In genomic region chr3:172007065-172007370, GRCh38 we compare ENCODE assay signal across 17 cellular contexts. TPM values are rescaled to one million over a fixed set of nuclear protein-coding genes. Genes with fewer than 3 reads are reported as not detected.
DNase-seq lines count a peak whose midpoint lies in the region; ATAC-seq, FAIRE-seq and TF ChIP-seq lines count a peak whose summit lies in the region.
"Had no signal": no experiment of that assay in that cellular context is flagged by ENCODE, and none has a peak within 500 bp of the region (broad histone marks: within the 10 kb centered on the region; RNA-seq: fewer than 3 reads in every experiment).

No MANE protein-coding gene starts in this region.

- H3K4me3 Mint-ChIP-seq in activated CD4-positive, alpha-beta T cell treated with anti-CD3 and anti-CD28 coated beads, Interleukin-2, amount 10 ng/mL, durations not matched to agents 24 days and 14 days, result no peak overlapping the region
- H3K4me3 Mint-ChIP-seq in neural progenitor cell (no peak overlapping the region), nephron progenitor cell (no peak overlapping the region)
- H3K4me3 Mint-ChIP-seq: CD14-positive monocyte; CD4-positive, alpha-beta memory T cell had no signal

- H3K79me2 ChIP-seq in PC-3 (ENCODE audit: low read length) (no peaks in the 10 kb centered on the region), neural progenitor cell (ENCODE audit: low read depth) (no peaks in the 10 kb centered on the region)

- H3K27ac ChIP-seq in PC-3 (ENCODE audit: low read length) (no peak overlapping the region), neural progenitor cell (no peak overlapping the region), subcutaneous abdominal adipose tissue (ENCODE audit: low read depth, low read length) (peak overlapping the region; percentile 69)
- H3K27ac ChIP-seq: 22Rv1, BLaER1 had no signal

- FAIRE-seq in GM12891 (lab: Jason Lieb, UNC), result no peak
- FAIRE-seq: A549 had no signal

- H3K9me3 ChIP-seq in PC-3 (ENCODE audit: low read length) (no peaks in the 10 kb centered on the region), neural progenitor cell (ENCODE audit: low read depth) (no peaks in the 10 kb centered on the region), subcutaneous abdominal adipose tissue (ENCODE audit: control insufficient read depth in 5 of 5, low read length in 5 of 5) (no peaks in the 10 kb centered on the region)
- H3K9me3 ChIP-seq: A549, BLaER1, HAP-1 had no signal

- H3K4me3 ChIP-seq in PC-3 (ENCODE audit: low read length) (no peak overlapping the region), neural progenitor cell (no peak overlapping the region), subcutaneous abdominal adipose tissue (ENCODE audit: low read depth in 1 of 5, low read length in 5 of 5) (peak overlapping the region in 1 of 5 donors; percentile 9)
- H3K4me3 ChIP-seq: A549, BLaER1, HAP-1 had no signal

- no peak overlapping the region for H3K4me2 ChIP-seq in PC-3 (ENCODE audit: low read length)
- H3K4me2 ChIP-seq in neural progenitor cell, result no peak overlapping the region
- H3K4me2 ChIP-seq: A549, BLaER1 had no signal

- H3K27me3 ChIP-seq in PC-3 (ENCODE audit: low read length), result no peaks in the 10 kb centered on the region
- H3K27me3 ChIP-seq in neural progenitor cell, result no peaks in the 10 kb centered on the region
- no peaks in the 10 kb centered on the region for H3K27me3 ChIP-seq in subcutaneous abdominal adipose tissue (ENCODE audit: control insufficient read depth in 5 of 5, insufficient read depth in 4 of 5, low read length in 5 of 5)
- H3K27me3 ChIP-seq: BLaER1 had no signal

- H4K20me1 ChIP-seq in PC-3 (ENCODE audit: low read length) (no peaks in the 10 kb centered on the region), neural progenitor cell (ENCODE audit: low read depth) (no peaks in the 10 kb centered on the region)
- H4K20me1 ChIP-seq: BLaER1 had no signal

- ATAC-seq in PC-3, result no peak
- ATAC-seq: A549 had no signal

- intact Hi-C loops in activated CD4-positive, alpha-beta T cell treated with anti-CD3 and anti-CD28 coated beads, Interleukin-2, amount 10 ng/mL, durations not matched to agents 24 days and 14 days (cut with micrococcal nuclease), result no loop called here
- intact Hi-C loops in PC-3 (cut with micrococcal nuclease), result no loop called here

- POLR2A ChIA-PET in PC-3 (lab: Charles Lee; ENCODE audit: unreplicated experiment), result no interaction called here

- CTCF ChIA-PET in PC-3 (lab: Charles Lee), result no interaction called here

- H3K4me1 Mint-ChIP-seq in activated CD4-positive, alpha-beta T cell treated with anti-CD3 and anti-CD28 coated beads, Interleukin-2, amount 10 ng/mL, durations not matched to agents 24 days and 14 days, result no peaks in the 10 kb centered on the region
- peaks cover 6% of the 10 kb centered on the region for H3K4me1 Mint-ChIP-seq in neural progenitor cell
- H3K4me1 Mint-ChIP-seq in nephron progenitor cell, result peaks cover 10% of the 10 kb centered on the region
- H3K4me1 Mint-ChIP-seq: CD4-positive, alpha-beta memory T cell had no signal

- H3F3A ChIP-seq in PC-3 (ENCODE audit: low read length, unreplicated experiment) (no peaks in the 10 kb centered on the region), neural progenitor cell (ENCODE audit: low read depth) (no peaks in the 10 kb centered on the region)

- H3K4me1 ChIP-seq in PC-3 (ENCODE audit: insufficient read depth, low read length) (peaks cover 10% of the 10 kb centered on the region; the same call in 1 of the 2 replicates), neural progenitor cell (peaks cover 8% of the 10 kb centered on the region), subcutaneous abdominal adipose tissue (ENCODE audit: control insufficient read depth in 5 of 5, insufficient read depth in 5 of 5, low read length in 5 of 5) (peaks cover 0 to 6% (median 0%) of the 10 kb centered on the region in 5 donors)
- H3K4me1 ChIP-seq: BLaER1, HAP-1 had no signal

- H3K27me3 Mint-ChIP-seq in activated CD4-positive, alpha-beta T cell treated with anti-CD3 and anti-CD28 coated beads, Interleukin-2, amount 10 ng/mL, durations not matched to agents 24 days and 14 days, result peaks cover 3% of the 10 kb centered on the region
- no peaks in the 10 kb centered on the region for H3K27me3 Mint-ChIP-seq in neural progenitor cell (ENCODE audit: insufficient read depth, low read depth)
- no peaks in the 10 kb centered on the region for H3K27me3 Mint-ChIP-seq in nephron progenitor cell (ENCODE audit: low read depth, poor library complexity)
- H3K27me3 Mint-ChIP-seq: CD4-positive, alpha-beta memory T cell had no signal

- H3K9ac ChIP-seq in PC-3 (ENCODE audit: low read length) (no peak overlapping the region), neural progenitor cell (no peak overlapping the region), subcutaneous abdominal adipose tissue (ENCODE audit: low read length in 5 of 5) (peak overlapping the region in 1 of 5 donors; percentile 32)
- H3K9ac ChIP-seq: BLaER1 had no signal

- no peak overlapping the region for H3K27ac Mint-ChIP-seq in activated CD4-positive, alpha-beta T cell treated with anti-CD3 and anti-CD28 coated beads, Interleukin-2, amount 10 ng/mL, durations not matched to agents 24 days and 14 days
- no peak overlapping the region for H3K27ac Mint-ChIP-seq in neural progenitor cell
- H3K27ac Mint-ChIP-seq in nephron progenitor cell, result no peak overlapping the region
- H3K27ac Mint-ChIP-seq: CD14-positive monocyte; CD4-positive, alpha-beta memory T cell had no signal

- peak; percentile 30 for DNase-seq in activated CD4-positive, alpha-beta T cell treated with anti-CD3 and anti-CD28 coated beads, Interleukin-2, amount 10 ng/mL, durations not matched to agents 24 days and 14 days
- no peak for DNase-seq in activated CD4-positive, alpha-beta T cell treated with anti-CD3 and anti-CD28 coated beads for 48 hours
- no peak for DNase-seq in PC-3
- no peak for DNase-seq in neural progenitor cell (ENCODE audit: low spot score)
- no peak for DNase-seq in nephron progenitor cell
- DNase-seq in GM12891 (ENCODE audit: insufficient read length, low spot score), result no peak
- no peak for DNase-seq in Ammon's horn (ENCODE audit: low spot score)
- DNase-seq: AML-193; CD4-positive, alpha-beta memory T cell; DMS79 treated with DMSO at 0.1 percent for 48 hours; GF-D8 had no signal

- no peaks in the 10 kb centered on the region for H3K36me3 Mint-ChIP-seq in activated CD4-positive, alpha-beta T cell treated with anti-CD3 and anti-CD28 coated beads, Interleukin-2, amount 10 ng/mL, durations not matched to agents 24 days and 14 days (ENCODE audit: low read depth)
- H3K36me3 Mint-ChIP-seq in neural progenitor cell, result no peaks in the 10 kb centered on the region
- H3K36me3 Mint-ChIP-seq in nephron progenitor cell (ENCODE audit: low read depth), result no peaks in the 10 kb centered on the region
- H3K36me3 Mint-ChIP-seq: CD14-positive monocyte; CD4-positive, alpha-beta memory T cell had no signal

- BruUV-seq in PC-3 (replicated peaks; lab: Mats Ljungman, UMichigan), result no TSS peak

- TF ChIP-seq POLR2A in GM12891 (IDR thresholded peaks at IDR 0.05; ENCODE audit: low read depth, low read length), result no peak

- no peaks in the 10 kb centered on the region for H3K9me3 Mint-ChIP-seq in activated CD4-positive, alpha-beta T cell treated with anti-CD3 and anti-CD28 coated beads, Interleukin-2, amount 10 ng/mL, durations not matched to agents 24 days and 14 days
- no peaks in the 10 kb centered on the region for H3K9me3 Mint-ChIP-seq in neural progenitor cell
- peaks cover 3% of the 10 kb centered on the region for H3K9me3 Mint-ChIP-seq in nephron progenitor cell
- H3K9me3 Mint-ChIP-seq: CD14-positive monocyte; CD4-positive, alpha-beta memory T cell had no signal

- no peak for TF ChIP-seq CTCF in PC-3 (conservative IDR thresholded peaks at IDR 0.05; ENCODE audit: low read depth, low read length)
- TF ChIP-seq CTCF in neural progenitor cell (IDR thresholded peaks at IDR 0.05), result no peak
- TF ChIP-seq CTCF in nephron progenitor cell (IDR thresholded peaks at IDR 0.05), result no peak

- no peaks in the 10 kb centered on the region for H3K9me2 ChIP-seq in PC-3 (replicated peaks; ENCODE audit: low read length)

- H2AFZ ChIP-seq in PC-3 (ENCODE audit: low read length) (0 out of 2 replicates have a peak overlapping the region, but pooled peaks have one; percentile 13), neural progenitor cell (replicated peaks) (peak overlapping the region; percentile 84)

- no peaks in the 10 kb centered on the region for H3K36me3 ChIP-seq in PC-3 (ENCODE audit: low read depth, low read length)
- no peaks in the 10 kb centered on the region for H3K36me3 ChIP-seq in neural progenitor cell
- H3K36me3 ChIP-seq in subcutaneous abdominal adipose tissue (ENCODE audit: control insufficient read depth in 5 of 5, insufficient read depth in 5 of 5, low read length in 5 of 5), result no peaks in the 10 kb centered on the region
- H3K36me3 ChIP-seq: BLaER1, HAP-1 had no signal

TF ChIP-seq in GM12891, 5 proteins besides CTCF, POLR2A, EP300 and RAD21:
- TF ChIP-seq POU2F2 (IDR thresholded peaks at IDR 0.05; ENCODE audit: low read depth, low read length) (no peak), PAX5 (IDR thresholded peaks at IDR 0.05; ENCODE audit: insufficient read depth, low read length, severe bottlenecking) (no peak), TAF1 (IDR thresholded peaks at IDR 0.05; ENCODE audit: low read depth, low read length) (no peak), SPI1 (IDR thresholded peaks at IDR 0.05; ENCODE audit: low read depth, low read length) (no peak), POLR2AphosphoS5 (IDR thresholded peaks at IDR 0.05; ENCODE audit: low read depth, low read length) (no peak)

RNA-seq across cellular contexts. Expression of gene FNDC3B, which starts 32.4 kb away (rescaled TPM):
- total RNA-seq in activated CD4-positive, alpha-beta T cell treated with anti-CD3 and anti-CD28 coated beads, Interleukin-2, amount 10 ng/mL, durations not matched to agents 24 days and 14 days, result 19.6 and 19.9 TPM in 2 replicates
- 48.6 and 56.3 TPM in 2 replicates for total RNA-seq in PC-3 (2014; rRNA removed)
- 29.5 and 33.9 TPM in 2 replicates for total RNA-seq in neural progenitor cell (ENCODE audit: low replicate concordance)
- 3.1 TPM for polyA plus RNA-seq in GM12891 (2012; ENCODE audit: low read depth, missing spikeins)
